In genomic region chr12:132543298-132544172, GRCh38 we compare ENCODE assay signal across 20 cellular contexts. TPM values are rescaled to one million over a fixed set of nuclear protein-coding genes. Genes with fewer than 3 reads are reported as not detected.
DNase-seq lines count a peak whose midpoint lies in the region; ATAC-seq, FAIRE-seq and TF ChIP-seq lines count a peak whose summit lies in the region.
"Had no signal": no experiment of that assay in that cellular context is flagged by ENCODE, and none has a peak within 500 bp of the region (broad histone marks: within the 10 kb centered on the region; RNA-seq: fewer than 3 reads in every experiment).

No MANE protein-coding gene starts in this region.

- no peak overlapping the region for H3K4me3 ChIP-seq in DND-41 (ENCODE audit: low read depth in 1 of 2, low read length in 2 of 2)
- no peak overlapping the region for H3K4me3 ChIP-seq in GM12878

- no peak overlapping the region for H3K4me3 Mint-ChIP-seq in activated CD8-positive, alpha-beta memory T cell treated with anti-CD3 and anti-CD28 coated beads, Interleukin-2, amount 10 ng/mL, durations not matched to agents 7 days and 5 days
- peak overlapping the region in 2 of 10 donors; percentile 18 to 67 for H3K4me3 Mint-ChIP-seq in naive thymus-derived CD8-positive, alpha-beta T cell

- H3K27me3 Mint-ChIP-seq in activated CD8-positive, alpha-beta memory T cell treated with anti-CD3 and anti-CD28 coated beads, Interleukin-2, amount 10 ng/mL, durations not matched to agents 7 days and 5 days, result no peaks in the 10 kb centered on the region
- no peaks in the 10 kb centered on the region for H3K27me3 Mint-ChIP-seq in naive thymus-derived CD8-positive, alpha-beta T cell

- TF ChIP-seq POLR2A in GM12878 (IDR thresholded peaks at IDR 0.05; ENCODE audit: low read depth, low read length), result peak; percentile 24; the same call in 1 of the 2 replicates
- TF ChIP-seq POLR2A in erythroblast (IDR thresholded peaks at IDR 0.05; ENCODE audit: low read length), result no peak

- H3K9ac ChIP-seq in DND-41 (ENCODE audit: low read depth, low read length) (no peak overlapping the region), GM12878 (ENCODE audit: control insufficient read depth, insufficient read depth, low read length) (no peak overlapping the region)

- no peak for TF ChIP-seq EP300 in GM12878 (IDR thresholded peaks at IDR 0.05; ENCODE audit: borderline replicate concordance in 1 of 2, control insufficient read depth in 1 of 2, low read depth in 2 of 2, low read length in 2 of 2)

- DNase-seq in activated CD8-positive, alpha-beta memory T cell treated with anti-CD3 and anti-CD28 coated beads, Interleukin-2, amount 10 ng/mL, durations not matched to agents 7 days and 5 days, result no peak
- DNase-seq in activated CD8-positive, alpha-beta memory T cell treated with anti-CD3 and anti-CD28 coated beads for 24 hours, result no peak
- DNase-seq in DND-41 (peak; percentile 20), GM12878 (ENCODE audit: low read depth, low spot score) (no peak), erythroblast (lab: John Stamatoyannopoulos, UW) (no peak), DMS79 (lab: John Stamatoyannopoulos, UW) (no peak)
- no peak for DNase-seq in naive thymus-derived CD8-positive, alpha-beta T cell
- DNase-seq: COR-L47; EL; HCEC 1CT; NCI-H1417 treated with DMSO at 0.1 percent for 48 hours; NCI-H1930; NCI-H2171; NCI-H446 treated with DMSO at 0.1 percent for 48 hours; NK-92 treated with Interleukin-12 subunit alpha and Interleukin-12 subunit beta, amount 100 ng/mL, for 24 hours; RPMI8226 had no signal

- H3K4me1 ChIP-seq in DND-41 (ENCODE audit: insufficient read depth, low read length) (0 out of 2 replicates have a peak, but pooled peaks cover 6% of the 10 kb centered on the region), GM12878 (ENCODE audit: control insufficient read depth, insufficient read depth, low read length) (no peaks in the 10 kb centered on the region)

- H3K36me3 ChIP-seq in DND-41 (ENCODE audit: insufficient read depth, low read length) (no peaks in the 10 kb centered on the region; the same call in 1 of the 2 replicates), GM12878 (ENCODE audit: control insufficient read depth in 2 of 2, insufficient read depth in 2 of 2, low read length in 1 of 2) (no peaks in the 10 kb centered on the region)

- H3K79me2 ChIP-seq in DND-41 (ENCODE audit: insufficient read depth, low read length), result no peaks in the 10 kb centered on the region
- no peaks in the 10 kb centered on the region for H3K79me2 ChIP-seq in GM12878 (ENCODE audit: control insufficient read depth, insufficient read depth, low read length)

- POLR2A ChIA-PET in GM12878 (lab: Charles Lee), result interaction anchor here (0.6 kb wide), 1 partner anchor 16 kb away, joined by 3 read pairs; no protein-coding TSS in a partner anchor
- POLR2A ChIA-PET in naive thymus-derived CD8-positive, alpha-beta T cell (lab: Charles Lee), result no interaction called here

- H3K4me1 Mint-ChIP-seq in activated CD8-positive, alpha-beta memory T cell treated with anti-CD3 and anti-CD28 coated beads, Interleukin-2, amount 10 ng/mL, durations not matched to agents 7 days and 5 days, result peaks cover 8% of the 10 kb centered on the region
- H3K4me1 Mint-ChIP-seq in naive thymus-derived CD8-positive, alpha-beta T cell, result peaks cover 4 to 24% (median 13%) of the 10 kb centered on the region in 4 donors

- H3K4me2 ChIP-seq in DND-41 (ENCODE audit: insufficient read depth, low read length), result no peak overlapping the region
- H3K4me2 ChIP-seq in GM12878 (ENCODE audit: control insufficient read depth, insufficient read depth), result no peak overlapping the region

- H4K20me1 ChIP-seq in DND-41 (ENCODE audit: insufficient read depth, low read length) (peaks cover 12% of the 10 kb centered on the region), GM12878 (ENCODE audit: control insufficient read depth, insufficient read depth) (no peaks in the 10 kb centered on the region)

- no peaks in the 10 kb centered on the region for H3K9me3 Mint-ChIP-seq in activated CD8-positive, alpha-beta memory T cell treated with anti-CD3 and anti-CD28 coated beads, Interleukin-2, amount 10 ng/mL, durations not matched to agents 7 days and 5 days (ENCODE audit: low read depth)
- no peaks in the 10 kb centered on the region for H3K9me3 Mint-ChIP-seq in naive thymus-derived CD8-positive, alpha-beta T cell

- no peak for FAIRE-seq in GM12878 (lab: Jason Lieb, UNC)
- FAIRE-seq: A204.1, GM19239 had no signal

- no peak overlapping the region for H3K27ac Mint-ChIP-seq in activated CD8-positive, alpha-beta memory T cell treated with anti-CD3 and anti-CD28 coated beads, Interleukin-2, amount 10 ng/mL, durations not matched to agents 7 days and 5 days
- H3K27ac Mint-ChIP-seq in naive thymus-derived CD8-positive, alpha-beta T cell, result peak overlapping the region in 4 of 10 donors; percentile 10 to 49 (median 32)

- TF ChIP-seq CTCF in DND-41 (IDR thresholded peaks at IDR 0.05; ENCODE audit: borderline replicate concordance, extremely low read depth, low read length, poor library complexity, severe bottlenecking), result no peak
- no peak for TF ChIP-seq CTCF in GM12878 (IDR thresholded peaks at IDR 0.05 in 2 of 3, conservative IDR thresholded peaks at IDR 0.05 in 1 of 3; ENCODE audit: control insufficient read depth in 2 of 3, extremely low read depth in 1 of 3, insufficient read depth in 1 of 3, low read depth in 3 of 3, low read length in 3 of 3)

- intact Hi-C loops in GM12878 (cut with micrococcal nuclease; ENCODE audit: unreplicated experiment), result no loop called here

- 82% methylated on average over 32 of the region's 33 CpGs for WGBS in GM12878 (ENCODE audit: insufficient coverage, insufficient replicate concordance, low lambda C conversion rate, missing lambda C conversion rate)

- in situ Hi-C loops in GM12878 (cut with MboI), result no loop called here

- H3K27me3 ChIP-seq in DND-41 (ENCODE audit: insufficient read depth, low read length, poor library complexity) (no peaks in the 10 kb centered on the region), GM12878 (replicated peaks in 1 of 2; ENCODE audit: control insufficient read depth in 2 of 2, insufficient read depth in 2 of 2, low read length in 1 of 2) (no peaks in the 10 kb centered on the region)

- no TSS peak for BruUV-seq in GM12878 (replicated peaks; lab: Mats Ljungman, UMichigan)

- ATAC-seq in activated CD8-positive, alpha-beta memory T cell treated with anti-CD3 and anti-CD28 coated beads, Interleukin-2, amount 10 ng/mL, durations not matched to agents 7 days and 5 days, result peak; percentile 37
- ATAC-seq in DND-41 (ENCODE audit: insufficient read depth, low read depth) (peak; percentile 46; the same call in 1 of the 3 replicates), GM12878 (no peak), GM21390 (IDR thresholded peaks at IDR 0.05; ENCODE audit: unreplicated experiment) (no peak)
- peak; percentile 40 to 53 for ATAC-seq in naive thymus-derived CD8-positive, alpha-beta T cell

- no peaks in the 10 kb centered on the region for H3K36me3 Mint-ChIP-seq in activated CD8-positive, alpha-beta memory T cell treated with anti-CD3 and anti-CD28 coated beads, Interleukin-2, amount 10 ng/mL, durations not matched to agents 7 days and 5 days
- no peaks in the 10 kb centered on the region for H3K36me3 Mint-ChIP-seq in naive thymus-derived CD8-positive, alpha-beta T cell

- H3K27ac ChIP-seq in DND-41 (ENCODE audit: low read length) (no peak overlapping the region), GM12878 (ENCODE audit: control insufficient read depth, insufficient read depth) (no peak overlapping the region)
- H3K27ac ChIP-seq: C4-2B had no signal

- H3K9me3 ChIP-seq in DND-41 (ENCODE audit: insufficient read depth, low read length, severe bottlenecking) (no peaks in the 10 kb centered on the region), GM12878 (replicated peaks; ENCODE audit: control insufficient read depth, insufficient read depth, low read length) (no peaks in the 10 kb centered on the region)

- RAD21 ChIA-PET in GM12878 (lab: Charles Lee; ENCODE audit: unreplicated experiment), result no interaction called here

- no peak for TF ChIP-seq RAD21 in GM12878 (IDR thresholded peaks at IDR 0.05; ENCODE audit: insufficient read depth, low read depth, low read length)

- H2AFZ ChIP-seq in DND-41 (ENCODE audit: low read depth, low read length) (no peak overlapping the region), GM12878 (ENCODE audit: control insufficient read depth, low read depth, low read length) (no peak overlapping the region)

- SMC1A ChIA-PET in GM12878 (lab: Charles Lee; ENCODE audit: uncharacterized antibody, unreplicated experiment), result no interaction called here

- CTCF ChIA-PET in activated CD8-positive, alpha-beta memory T cell treated with anti-CD3 and anti-CD28 coated beads, Interleukin-2, amount 10 ng/mL, durations not matched to agents 7 days and 5 days (lab: Charles Lee), result interaction anchor here (1.0 to 1.6 kb wide), 3 partner anchors 20 to 128 kb away, joined by 3 to 9 read pairs (median 3); no protein-coding TSS in a partner anchor
- CTCF ChIA-PET in GM12878 (lab: Yijun Ruan, JAX), result no interaction called here

TF ChIP-seq in GM12878, 131 proteins besides CTCF, POLR2A, EP300 and RAD21 (continues in another document):
- TF ChIP-seq CHD2 (IDR thresholded peaks at IDR 0.05; ENCODE audit: borderline replicate concordance, low read depth, low read length), result no peak
- no peak for TF ChIP-seq SREBF1 (IDR thresholded peaks at IDR 0.05; ENCODE audit: low read length)

RNA-seq across cellular contexts. Expression of gene FBRSL1, which starts 53.6 kb away (rescaled TPM):
- 10 to 100 TPM; 48.1 to 48.6 TPM for total RNA-seq in activated CD8-positive, alpha-beta memory T cell treated with anti-CD3 and anti-CD28 coated beads, Interleukin-2, amount 10 ng/mL, durations not matched to agents 7 days and 5 days
- total RNA-seq in GM12878 (2013; cell fraction: nucleolus; rRNA removed), result 30.6 and 38.6 TPM in 2 replicates
- total RNA-seq in GM12878 (2014; rRNA removed) (4.5 and 6.3 TPM in 2 replicates), GM12878 (2014; rRNA removed; fragmentation: Illumina TruSeq; extraction: Trizol) (2.0 and 6.7 TPM in 2 replicates), GM12878 (2021) (53.4 and 55.1 TPM in 2 replicates)
- polyA plus RNA-seq in GM12878 (2011; ENCODE audit: low read depth), result 34.4 TPM
- polyA plus RNA-seq in GM12878 (2011; rRNA removed) (0.40 and 0.81 TPM in 2 replicates), GM12878 (2014; fragmentation: Illumina TruSeq; extraction: Trizol) (1.1 and 12.3 TPM in 2 replicates), GM12878 (2014; fragmentation: Nextera tagmentation; extraction: Ambion mirVana) (under 1 TPM; 0.19 to 0.58 TPM), GM12878 (2014; rRNA removed) (19.9 and 29.3 TPM in 2 replicates), GM12878 (2016; fragmentation: Nextera tagmentation; extraction: Ambion mirVana) (1 to 10 TPM; 1.4 to 1.9 TPM)
- 2.6 and 7.9 TPM in 2 replicates for polyA plus RNA-seq in GM12878 (2011; cell fraction: cytosol; rRNA removed)
- 17.0 and 38.4 TPM in 2 replicates for polyA plus RNA-seq in GM12878 (2011; cell fraction: nucleus; rRNA removed)
- 21.0 and 21.8 TPM in 2 replicates for polyA plus RNA-seq in GM12878 (2012)
- polyA minus RNA-seq in GM12878 (2011; rRNA and poly(A)+ RNA removed), result 0.59 and 2.1 TPM in 2 replicates
- polyA minus RNA-seq in GM12878 (2011; cell fraction: cytosol; rRNA and poly(A)+ RNA removed), result 7.5 and 13.1 TPM in 2 replicates
- 2.8 and 6.9 TPM in 2 replicates for polyA minus RNA-seq in GM12878 (2011; cell fraction: nucleus; rRNA and poly(A)+ RNA removed)
- 100 to 1,000 TPM in 1 of 2 experiments, 10 to 100 TPM in 1; 97.5 to 101 TPM for total RNA-seq in naive thymus-derived CD8-positive, alpha-beta T cell
- 1 to 10 TPM in 1 of 3 donors, under 1 TPM in 2; 0.38 to 1.0 (median 0.42) TPM for polyA plus RNA-seq in naive thymus-derived CD8-positive, alpha-beta T cell

Comparison
In these comparisons a context has a peak if more than half of its experiments do, and no peak if none do; other contexts are left out.
1. ATAC-seq: peak in activated CD8-positive, alpha-beta memory T cell treated with anti-CD3 and anti-CD28 coated beads, Interleukin-2, amount 10 ng/mL, durations not matched to agents 7 days and 5 days (single experiment), DND-41 (single experiment) and naive thymus-derived CD8-positive, alpha-beta T cell (2 of 2); none in GM12878 (single experiment) and GM21390 (single experiment).